Comparison of ENCODE assay signal across 7 cellular contexts in the genomic region with DNA sequence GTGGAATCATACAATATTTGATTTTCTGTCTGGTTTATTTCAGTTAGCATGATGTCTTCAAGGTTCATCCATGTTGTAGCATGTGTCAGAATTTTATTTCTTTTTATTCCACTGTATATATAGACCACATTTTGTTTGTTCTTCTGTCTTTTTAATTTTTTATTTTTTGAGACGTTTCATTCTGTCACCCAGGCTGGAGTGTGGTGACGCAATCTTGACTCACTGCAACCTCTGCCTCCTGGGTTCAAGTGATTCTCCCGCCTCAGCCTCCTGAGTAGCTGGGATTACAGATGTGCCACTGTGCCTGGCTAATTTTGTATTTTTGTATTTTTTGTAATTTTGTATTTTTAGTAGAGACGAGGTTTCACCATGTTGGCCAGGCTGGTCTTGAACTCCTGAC. TPM values are rescaled to one million over a fixed set of nuclear protein-coding genes. Genes with fewer than 3 reads are reported as not detected.
A peak's percentile ranks its signal among the peaks of the same experiment; 100 is the strongest.
DNase-seq lines count a peak whose midpoint lies in the region; ATAC-seq and TF ChIP-seq lines count a peak whose summit lies in the region.
"Not testable (repeated sequence)": the region's sequence is repeated elsewhere in the genome, so short reads cannot be mapped to it uniquely, and the experiment has no call there.

No MANE protein-coding gene starts in this region.

- H4K20me1 ChIP-seq in IMR-90 (ENCODE audit: insufficient read depth, low read length), result not testable (repeated sequence)

- WGBS in IMR-90 (ENCODE audit: extremely low coverage in 2 of 2, insufficient read length in 1 of 2), 2 experiments, result 40% methylated on average over 1 of the region's 4 CpGs; no CpG with 5 or more reads in 1 of the 2 experiments
- 67 to 68% methylated on average over 4 of the region's 4 CpGs for WGBS in upper lobe of left lung, 2 donors

- not testable (repeated sequence) for H2AK9ac ChIP-seq in IMR-90 (replicated peaks; ENCODE audit: low read depth, low read length, poor library complexity)

- not testable (repeated sequence) for BruUV-seq in IMR-90 (replicated peaks; lab: Mats Ljungman, UMichigan)

- not testable (repeated sequence) for TF ChIP-seq CTCF in CD14-positive monocyte (IDR thresholded peaks at IDR 0.05); IMR-90 (conservative IDR thresholded peaks at IDR 0.05; ENCODE audit: low read depth, low read length); fibroblast of mammary gland (conservative IDR thresholded peaks at IDR 0.05; ENCODE audit: control insufficient read depth, insufficient read depth, low read depth, low read length); osteocyte (IDR thresholded peaks at IDR 0.05); upper lobe of left lung (IDR thresholded peaks at IDR 0.05)

- not testable (repeated sequence) for H2AK5ac ChIP-seq in IMR-90 (ENCODE audit: low read depth, low read length)

- H3K4ac ChIP-seq in IMR-90 (ENCODE audit: low read depth, low read length), result not testable (repeated sequence)

- H3K4me2 ChIP-seq in IMR-90 (ENCODE audit: low read depth, low read length), result not testable (repeated sequence)

- H2BK20ac ChIP-seq in IMR-90 (ENCODE audit: low read depth, low read length), result not testable (repeated sequence)

- not testable (repeated sequence) for H4K8ac ChIP-seq in IMR-90 (ENCODE audit: low read depth in 2 of 2, low read length in 2 of 2)

- not testable (repeated sequence) for TF ChIP-seq RAD21 in IMR-90 (IDR thresholded peaks at IDR 0.05; ENCODE audit: low read length)

- H2AFZ ChIP-seq in IMR-90 (replicated peaks; ENCODE audit: low read length, poor library complexity), result not testable (repeated sequence)

- H3K9me3 ChIP-seq in IMR-90 (ENCODE audit: control insufficient read depth, insufficient read depth, low read length); T-helper 17 cell (ENCODE audit: control insufficient read depth, low read length, poor library complexity, severe bottlenecking); upper lobe of left lung: not testable (repeated sequence)

- intact Hi-C loops in CD14-positive monocyte (cut with micrococcal nuclease), result loop anchor here in 1 of 2 donors (10.0 kb wide), 1 partner anchor 107 kb away; no protein-coding TSS in a partner anchor
- intact Hi-C loops in IMR-90 (cut with micrococcal nuclease); dendritic cell treated with granulocyte-macrophage colony-stimulating factor and Interleukin-4, amounts not matched to agents 40 ng/mL and 50 ng/mL, for 4 days (cut with micrococcal nuclease): not testable (repeated sequence)

- H2BK120ac ChIP-seq in IMR-90 (ENCODE audit: low read depth, low read length), result not testable (repeated sequence)

- not testable (repeated sequence) for H3K4me3 Mint-ChIP-seq in CD14-positive monocyte; T-helper 17 cell; dendritic cell treated with granulocyte-macrophage colony-stimulating factor and Interleukin-4, amounts not matched to agents 40 ng/mL and 50 ng/mL, for 4 days; osteocyte (ENCODE audit: unreplicated experiment)

- H3K23ac ChIP-seq in IMR-90 (ENCODE audit: low read depth, low read length), result not testable (repeated sequence)

- not testable (repeated sequence) for H2BK15ac ChIP-seq in IMR-90 (ENCODE audit: low read depth, low read length)

- H3K56ac ChIP-seq in IMR-90 (ENCODE audit: extremely low read depth, insufficient read depth, low read length), result not testable (repeated sequence)

- POLR2A ChIA-PET in IMR-90 (lab: Charles Lee; ENCODE audit: unreplicated experiment), result not testable (repeated sequence)

- dilution Hi-C loops in IMR-90 (cut with HindIII; ENCODE audit: low sequenced_read_pairs, unreplicated experiment), result not testable (repeated sequence)

- H3K9ac ChIP-seq in IMR-90 (ENCODE audit: low read depth, low read length), result not testable (repeated sequence)

- H3K27ac ChIP-seq in IMR-90 (ENCODE audit: insufficient read depth, low read length), result not testable (repeated sequence)
- peak overlapping the region in 3 of 4 donors; percentile 16 to 79 (median 72) for H3K27ac ChIP-seq in upper lobe of left lung

- not testable (repeated sequence) for H2BK5ac ChIP-seq in IMR-90 (ENCODE audit: low read depth, low read length, poor library complexity, severe bottlenecking)

- not testable (repeated sequence) for H3K14ac ChIP-seq in IMR-90 (replicated peaks; ENCODE audit: low read depth, low read length)

- H3K27ac Mint-ChIP-seq in CD14-positive monocyte, result peak overlapping the region; percentile 68 to 89 (median 78)
- peak overlapping the region; percentile 34 for H3K27ac Mint-ChIP-seq in T-helper 17 cell
- H3K27ac Mint-ChIP-seq in dendritic cell treated with granulocyte-macrophage colony-stimulating factor and Interleukin-4, amounts not matched to agents 40 ng/mL and 50 ng/mL, for 4 days, result peak overlapping the region; percentile 94
- peak overlapping the region; percentile 63 for H3K27ac Mint-ChIP-seq in osteocyte (ENCODE audit: unreplicated experiment)

- not testable (repeated sequence) for H3K4me1 ChIP-seq in IMR-90 (ENCODE audit: control insufficient read depth, insufficient read depth, low read length)
- peaks cover 31 to 74% (median 46%) of the 10 kb centered on the region in 4 donors for H3K4me1 ChIP-seq in upper lobe of left lung

- H4K91ac ChIP-seq in IMR-90 (ENCODE audit: insufficient read depth, low read depth, low read length), result not testable (repeated sequence)

- H4K5ac ChIP-seq in IMR-90 (ENCODE audit: low read depth, low read length), result not testable (repeated sequence)

- not testable (repeated sequence) for H3K9me3 Mint-ChIP-seq in CD14-positive monocyte; dendritic cell treated with granulocyte-macrophage colony-stimulating factor and Interleukin-4, amounts not matched to agents 40 ng/mL and 50 ng/mL, for 4 days; osteocyte (ENCODE audit: unreplicated experiment)

- TF ChIP-seq POLR2A in IMR-90 (IDR thresholded peaks at IDR 0.05; ENCODE audit: low read depth, low read length); upper lobe of left lung (IDR thresholded peaks at IDR 0.05): not testable (repeated sequence)

- not testable (repeated sequence) for ATAC-seq in IMR-90 (ENCODE audit: low read depth); T-helper 17 cell; upper lobe of left lung (ENCODE audit: low FRiP score in 2 of 2)

- H3K18ac ChIP-seq in IMR-90 (ENCODE audit: low read depth, low read length), result not testable (repeated sequence)

- H3K27me3 Mint-ChIP-seq in CD14-positive monocyte (ENCODE audit: low read depth in 3 of 3); T-helper 17 cell; dendritic cell treated with granulocyte-macrophage colony-stimulating factor and Interleukin-4, amounts not matched to agents 40 ng/mL and 50 ng/mL, for 4 days; osteocyte (ENCODE audit: unreplicated experiment): not testable (repeated sequence)

- not testable (repeated sequence) for H3K27me3 ChIP-seq in IMR-90 (ENCODE audit: control insufficient read depth, insufficient read depth, low read length); upper lobe of left lung

- H3K36me3 Mint-ChIP-seq in CD14-positive monocyte, result peaks cover 63 to 74% of the 10 kb centered on the region in 2 donors
- not testable (repeated sequence) for H3K36me3 Mint-ChIP-seq in T-helper 17 cell (ENCODE audit: low read depth); osteocyte (ENCODE audit: unreplicated experiment)
- peaks cover 97% of the 10 kb centered on the region for H3K36me3 Mint-ChIP-seq in dendritic cell treated with granulocyte-macrophage colony-stimulating factor and Interleukin-4, amounts not matched to agents 40 ng/mL and 50 ng/mL, for 4 days (ENCODE audit: low read depth)

- not testable (repeated sequence) for H3K79me1 ChIP-seq in IMR-90 (ENCODE audit: low read depth in 1 of 2, low read length in 2 of 2)

- in situ Hi-C loops in IMR-90 (cut with MboI; ENCODE audit: low sequenced_read_pairs), result not testable (repeated sequence)

- H3K9me1 ChIP-seq in IMR-90 (ENCODE audit: insufficient read depth, low read length), result not testable (repeated sequence)

- TF ChIP-seq EP300 in upper lobe of left lung (IDR thresholded peaks at IDR 0.05), result not testable (repeated sequence)

- H3K4me1 Mint-ChIP-seq in CD14-positive monocyte (peaks cover 66% of the 10 kb centered on the region), osteocyte (ENCODE audit: unreplicated experiment) (peaks cover 82% of the 10 kb centered on the region)
- H3K4me1 Mint-ChIP-seq in T-helper 17 cell, result not testable (repeated sequence)
- peaks cover 81% of the 10 kb centered on the region for H3K4me1 Mint-ChIP-seq in dendritic cell treated with granulocyte-macrophage colony-stimulating factor and Interleukin-4, amounts not matched to agents 40 ng/mL and 50 ng/mL, for 4 days (ENCODE audit: low read depth)

- not testable (repeated sequence) for H3K4me3 ChIP-seq in IMR-90 (ENCODE audit: insufficient read depth, low read depth, low read length); fibroblast of mammary gland (ENCODE audit: control insufficient read depth, low read depth, low read length); upper lobe of left lung

- not testable (repeated sequence) for H3K36me3 ChIP-seq in IMR-90 (ENCODE audit: control insufficient read depth, insufficient read depth, low read length)
- peaks cover 4 to 22% (median 20%) of the 10 kb centered on the region in 4 donors for H3K36me3 ChIP-seq in upper lobe of left lung

- CTCF ChIA-PET in IMR-90 (lab: Yijun Ruan, JAX), result not testable (repeated sequence)

- DNase-seq in CD14-positive monocyte (ENCODE audit: low spot score); IMR-90; T-helper 17 cell; osteocyte (ENCODE audit: extremely low spot score, unreplicated experiment); upper lobe of left lung: not testable (repeated sequence)
- peak; percentile 15 for DNase-seq in fibroblast of mammary gland (ENCODE audit: low read depth)

TF ChIP-seq in IMR-90, 13 proteins besides CTCF, POLR2A, EP300 and RAD21:
- TF ChIP-seq CEBPB (IDR thresholded peaks at IDR 0.05; ENCODE audit: low read depth, low read length), result peak; percentile 63

RNA-seq across cellular contexts. Expression of a gene that starts 11.1 kb away (rescaled TPM):
- polyA plus RNA-seq in CD14-positive monocyte, result 10 to 100 TPM; 25.6 to 27.9 TPM
- total RNA-seq in IMR-90 (2012; rRNA removed), result 2.7 and 2.8 TPM in 2 replicates
- 0.42 and 0.44 TPM in 2 replicates for polyA plus RNA-seq in IMR-90 (2012; rRNA removed)
- polyA plus RNA-seq in IMR-90 (2012; cell fraction: cytosol; rRNA removed), result 0.19 and 0.30 TPM in 2 replicates
- polyA plus RNA-seq in IMR-90 (2012; cell fraction: nucleus; rRNA removed; ENCODE audit: low replicate concordance), result 0.36 and 1.5 TPM in 2 replicates
- 1 to 10 TPM; 2.3 to 4.6 TPM for total RNA-seq in T-helper 17 cell
- total RNA-seq in osteocyte, result 14.7 and 15.0 TPM in 2 replicates
- 100 to 1,000 TPM in 1 of 6 donors, 10 to 100 TPM in 5; 46.1 to 105 (median 55.8) TPM for total RNA-seq in upper lobe of left lung

Comparison
In these comparisons a context has a peak if more than half of its experiments do, and no peak if none do; other contexts are left out.
1. H3K27ac Mint-ChIP-seq: peak in every context shown above with its lines; median percentile 94 in dendritic cell treated with granulocyte-macrophage colony-stimulating factor and Interleukin-4, amounts not matched to agents 40 ng/mL and 50 ng/mL, for 4 days; 78 in CD14-positive monocyte; 63 in osteocyte; 34 in T-helper 17 cell.